17 cellular contexts compared by ENCODE assay signal in genomic region chr3:20458994-20459736, GRCh38.
"Had no signal": no experiment of that assay in that cellular context is flagged by ENCODE, and none has a peak within 500 bp of the region (broad histone marks: within the 10 kb centered on the region; RNA-seq: fewer than 3 reads in every experiment).

No MANE protein-coding gene starts in this region.

- H3K9me3 ChIP-seq: vagina had no signal

- H3K27ac ChIP-seq: stomach, vagina had no signal

- ATAC-seq: activated CD8-positive, alpha-beta T cell treated with anti-CD3 and anti-CD28 coated beads, Interleukin-2, amount 10 ng/mL, durations not matched to agents 7 days and 5 days; left lobe of liver; WTC11 had no signal

- H3K36me3 Mint-ChIP-seq: brain had no signal

- H3K27ac Mint-ChIP-seq: activated CD8-positive, alpha-beta T cell treated with anti-CD3 and anti-CD28 coated beads, Interleukin-2, amount 10 ng/mL, durations not matched to agents 7 days and 5 days; activated naive CD4-positive, alpha-beta T cell treated with anti-CD3 and anti-CD28 coated beads, Interleukin-2, amount 50 U/mL, for 24 hours; activated T-helper 1 cell treated with anti-CD3 and anti-CD28 coated beads, Interleukin-12 subunit alpha, Interleukin-12 subunit beta, Interleukin-2, Interleukin-4 antibody, amounts not matched to agents 30 ng/mL and 10 ng/mL and 1 ng/mL, durations not matched to agents 14 hours and 24 hours and 36 hours; dendritic cell treated with granulocyte-macrophage colony-stimulating factor and Interleukin-4, amounts not matched to agents 40 ng/mL and 50 ng/mL, for 4 days; WTC11 had no signal

- H3K27me3 ChIP-seq: stomach, vagina had no signal

- H3K4me1 ChIP-seq: stomach, vagina had no signal

- H3K36me3 ChIP-seq: stomach, vagina had no signal

- DNase-seq: activated CD4-positive, alpha-beta T cell treated with anti-CD3 and anti-CD28 coated beads for 48 hours; activated CD8-positive, alpha-beta memory T cell treated with anti-CD3 and anti-CD28 coated beads, Interleukin-2, amount 50 U/mL, for 48 hours; activated CD8-positive, alpha-beta T cell treated with anti-CD3 and anti-CD28 coated beads, Interleukin-2, amount 10 ng/mL, durations not matched to agents 7 days and 5 days; amniotic stem cell; cerebellar nuclear complex; mesendoderm; stimulated activated CD4-positive, alpha-beta T cell treated with anti-CD3 and anti-CD28 coated beads, Interleukin-4, amount 100 ng/mL, for 4 hours; stomach; SW 1271; T-helper 9 cell had no signal

- H3K4me3 ChIP-seq: stomach, vagina had no signal

- H3K27me3 Mint-ChIP-seq: activated naive CD4-positive, alpha-beta T cell treated with anti-CD3 and anti-CD28 coated beads, Interleukin-2, amount 50 U/mL, for 24 hours; brain; dendritic cell treated with granulocyte-macrophage colony-stimulating factor and Interleukin-4, amounts not matched to agents 40 ng/mL and 50 ng/mL, for 4 days had no signal

- H3K4me3 Mint-ChIP-seq: activated CD8-positive, alpha-beta T cell treated with anti-CD3 and anti-CD28 coated beads, Interleukin-2, amount 10 ng/mL, durations not matched to agents 7 days and 5 days; activated naive CD4-positive, alpha-beta T cell treated with anti-CD3 and anti-CD28 coated beads, Interleukin-2, amount 50 U/mL, for 24 hours; activated T-helper 1 cell treated with anti-CD3 and anti-CD28 coated beads, Interleukin-12 subunit alpha, Interleukin-12 subunit beta, Interleukin-2, Interleukin-4 antibody, amounts not matched to agents 30 ng/mL and 10 ng/mL and 1 ng/mL, durations not matched to agents 14 hours and 24 hours and 36 hours; brain; dendritic cell treated with granulocyte-macrophage colony-stimulating factor and Interleukin-4, amounts not matched to agents 40 ng/mL and 50 ng/mL, for 4 days; WTC11 had no signal

- H3K4me1 Mint-ChIP-seq: activated naive CD4-positive, alpha-beta T cell treated with anti-CD3 and anti-CD28 coated beads, Interleukin-2, amount 50 U/mL, for 24 hours had no signal
